Comparison of ENCODE assay signal across 28 cellular contexts in genomic region chr5:171221931-171222330, GRCh38.
"Had no signal": no experiment of that assay in that cellular context is flagged by ENCODE, and none has a peak within 500 bp of the region (broad histone marks: within the 10 kb centered on the region; RNA-seq: fewer than 3 reads in every experiment).

No MANE protein-coding gene starts in this region.

- H3K4me2 ChIP-seq: neural progenitor cell had no signal

- H2AFZ ChIP-seq: neural progenitor cell, parathyroid adenoma had no signal

- ATAC-seq: natural killer cell; right cardiac atrium; sciatic nerve; stimulated activated naive B cell treated with anti-CD40 and anti-IgM and Interleukin-4, amounts not matched to agents 10 μg/mL and 1 μg/mL and 100 μg/mL, for 72 hours; stimulated activated naive CD8-positive, alpha-beta T cell treated with anti-CD3 and anti-CD28 coated beads, Interleukin-15, Interleukin-2, amounts not matched to agents 100 U/mL and 50 U/mL, for 24 hours had no signal

- H3K4me1 ChIP-seq: left ventricle myocardium inferior, stomach, testis, thyroid gland, transverse colon, vagina had no signal

- H3K79me2 ChIP-seq: parathyroid adenoma had no signal

- H3K9me3 ChIP-seq: left ventricle myocardium inferior, neutrophil, stomach, testis, thyroid gland, transverse colon, upper lobe of left lung, vagina had no signal

- H3K4me3 ChIP-seq: left ventricle myocardium inferior, lung, neural progenitor cell, skin epidermis, stomach, testis, thyroid gland, transverse colon, upper lobe of left lung, vagina had no signal

- DNase-seq: hippocampal formation; kidney; left ventricle myocardium inferior; mesendoderm; naive B cell; natural killer cell; nephron progenitor cell; occipital lobe; retina; right cardiac atrium; stimulated activated CD4-positive, alpha-beta T cell treated with anti-CD3 and anti-CD28 coated beads, Interleukin-12 subunit alpha, Interleukin-12 subunit beta, amount 100 ng/mL, for 4 hours; stimulated activated CD4-positive, alpha-beta T cell treated with anti-CD3 and anti-CD28 coated beads, Interleukin-15, amount 100 ng/mL, for 24 hours; stimulated activated CD4-positive, alpha-beta T cell treated with anti-CD3 and anti-CD28 coated beads, Interleukin-2, amount 100 ng/mL, for 24 hours; stimulated activated CD4-positive, alpha-beta T cell treated with anti-CD3 and anti-CD28 coated beads, Interleukin-4, amount 100 ng/mL, for 1 hour; stimulated activated naive B cell treated with anti-CD40 and anti-IgM and Interleukin-4, amounts not matched to agents 10 μg/mL and 1 μg/mL and 100 μg/mL, for 72 hours; stimulated activated naive CD8-positive, alpha-beta T cell treated with anti-CD3 and anti-CD28 coated beads, Interleukin-15, Interleukin-2, amounts not matched to agents 100 U/mL and 50 U/mL, for 24 hours; stomach; testis; thyroid gland; transverse colon; upper lobe of left lung had no signal

- H3K27ac ChIP-seq: left ventricle myocardium inferior, neural progenitor cell, neutrophil, parathyroid adenoma, skin epidermis, stomach, testis, thyroid gland, transverse colon, upper lobe of left lung, vagina had no signal

- H3K36me3 ChIP-seq: left ventricle myocardium inferior, neural progenitor cell, neutrophil, stomach, thyroid gland, transverse colon, upper lobe of left lung, vagina had no signal

- H3K27me3 ChIP-seq: neural progenitor cell, neutrophil, stomach, testis, thyroid gland, transverse colon, upper lobe of left lung, vagina had no signal
